ENCODE assay signal across 22 cellular contexts in genomic region chr10:6047326-6047611, GRCh38. TPM values are rescaled to one million over a fixed set of nuclear protein-coding genes. Genes with fewer than 3 reads are reported as not detected.
DNase-seq lines count a peak whose midpoint lies in the region; ATAC-seq, FAIRE-seq and TF ChIP-seq lines count a peak whose summit lies in the region.
"Had no signal": no experiment of that assay in that cellular context is flagged by ENCODE, and none has a peak within 500 bp of the region (broad histone marks: within the 10 kb centered on the region; RNA-seq: fewer than 3 reads in every experiment).

No MANE protein-coding gene starts in this region.

- H4K20me1 ChIP-seq in H1 (replicated peaks in 1 of 2; ENCODE audit: control insufficient read depth in 1 of 2, insufficient read depth in 2 of 2, low read length in 2 of 2), result no peaks in the 10 kb centered on the region

- peak overlapping the region; percentile 58 for H3K4me3 Mint-ChIP-seq in T-helper 2 cell treated with Interferon-gamma antibody and Interleukin-4, amounts not matched to agents 5 μg/mL and 100 μg/mL, for 36 hours
- H3K4me3 Mint-ChIP-seq in stimulated activated naive CD8-positive, alpha-beta T cell treated with anti-CD3 and anti-CD28 coated beads, Interleukin-15, Interleukin-2, amounts not matched to agents 100 ng/mL and 50 ng/mL, for 24 hours, result peak overlapping the region; percentile 71

- TF ChIP-seq RAD21 in H1 (IDR thresholded peaks at IDR 0.05 in 1 of 2, conservative IDR thresholded peaks at IDR 0.05 in 1 of 2; ENCODE audit: low read depth in 2 of 2, low read length in 2 of 2), result no peak

- POLR2A ChIA-PET in H1 (lab: Charles Lee; ENCODE audit: partially characterized antibody), result no interaction called here

- no peak overlapping the region for H3K23ac ChIP-seq in H1 (ENCODE audit: insufficient read length)

- no peaks in the 10 kb centered on the region for H3K4me1 ChIP-seq in H1 (replicated peaks in 1 of 4; ENCODE audit: control insufficient read depth in 3 of 4, insufficient read depth in 4 of 4, low read length in 3 of 4)
- peaks cover 0 to 35% (median 5%) of the 10 kb centered on the region in 4 donors for H3K4me1 ChIP-seq in tibial nerve
- H3K4me1 ChIP-seq: Caco-2, colonic mucosa, neural progenitor cell, prostate gland had no signal

- H2BK15ac ChIP-seq in H1 (ENCODE audit: low read length), result no peak overlapping the region

- no peak overlapping the region for H3K4me2 ChIP-seq in H1 (ENCODE audit: insufficient read depth in 1 of 2, low read depth in 2 of 2, low read length in 2 of 2)
- H3K4me2 ChIP-seq: neural progenitor cell had no signal

- no peaks in the 10 kb centered on the region for H3K79me2 ChIP-seq in H1 (ENCODE audit: control insufficient read depth in 1 of 2, insufficient read depth in 2 of 2, low read length in 2 of 2)

- no peak for ATAC-seq in stimulated activated naive CD8-positive, alpha-beta T cell treated with anti-CD3 and anti-CD28 coated beads, Interleukin-15, Interleukin-2, amounts not matched to agents 100 U/mL and 50 U/mL, for 24 hours
- no peak for ATAC-seq in GM18858 (IDR thresholded peaks at IDR 0.05; ENCODE audit: unreplicated experiment)
- ATAC-seq: Right ventricle myocardium inferior had no signal

- TF ChIP-seq EP300 in H1 (IDR thresholded peaks at IDR 0.05; ENCODE audit: borderline replicate concordance in 1 of 2, low read depth in 2 of 2, low read length in 2 of 2), result no peak
- no peak for TF ChIP-seq EP300 in tibial nerve (IDR thresholded peaks at IDR 0.05)

- no peaks in the 10 kb centered on the region for H3K79me1 ChIP-seq in H1 (ENCODE audit: low read depth, low read length)

- H3K56ac ChIP-seq in H1 (replicated peaks; ENCODE audit: insufficient read length, low read depth, low read length), result no peak overlapping the region

- CTCF ChIA-PET in H1 (lab: Charles Lee; ENCODE audit: partially characterized antibody), result no interaction called here

- H2BK12ac ChIP-seq in H1 (ENCODE audit: low read depth, low read length), result no peak overlapping the region

- H2AK5ac ChIP-seq in H1 (ENCODE audit: low read depth, low read length), result no peak overlapping the region

- no peak overlapping the region for H3K9ac ChIP-seq in H1 (replicated peaks in 1 of 4; ENCODE audit: extremely low read depth in 1 of 4, low read depth in 3 of 4, low read length in 3 of 4)
- H3K9ac ChIP-seq: neural progenitor cell had no signal

- H3K27me3 Mint-ChIP-seq in T-helper 2 cell treated with Interferon-gamma antibody and Interleukin-4, amounts not matched to agents 5 μg/mL and 100 μg/mL, for 36 hours (ENCODE audit: low read depth), result no peaks in the 10 kb centered on the region
- no peaks in the 10 kb centered on the region for H3K27me3 Mint-ChIP-seq in stimulated activated naive CD8-positive, alpha-beta T cell treated with anti-CD3 and anti-CD28 coated beads, Interleukin-15, Interleukin-2, amounts not matched to agents 100 ng/mL and 50 ng/mL, for 24 hours

- H2BK5ac ChIP-seq in H1 (ENCODE audit: low read depth, low read length), result no peak overlapping the region

- no peaks in the 10 kb centered on the region for H3K27me3 ChIP-seq in H1 (replicated peaks in 1 of 4; ENCODE audit: control insufficient read depth in 3 of 4, extremely low read depth in 1 of 4, insufficient read depth in 3 of 4, low read length in 3 of 4)
- peaks cover 0 to 6% of the 10 kb centered on the region in 2 donors for H3K27me3 ChIP-seq in tibial nerve
- H3K27me3 ChIP-seq: breast epithelium, colonic mucosa, neural progenitor cell had no signal

- no peak overlapping the region for H3K4ac ChIP-seq in H1 (replicated peaks; ENCODE audit: insufficient read length, low read depth, low read length)

- H4K5ac ChIP-seq in H1 (ENCODE audit: insufficient read length, low read depth, low read length), result no peak overlapping the region

- TF ChIP-seq CTCF in H1 (IDR thresholded peaks at IDR 0.05; ENCODE audit: control extremely low read depth in 1 of 3, insufficient read depth in 1 of 3, low read depth in 1 of 3, low read length in 3 of 3) (no peak), tibial nerve (IDR thresholded peaks at IDR 0.05) (no peak)

- H3K36me3 ChIP-seq in H1 (ENCODE audit: control insufficient read depth in 2 of 4, insufficient read depth in 4 of 4, low read length in 3 of 4) (no peaks in the 10 kb centered on the region), tibial nerve (no peaks in the 10 kb centered on the region)
- H3K36me3 ChIP-seq: breast epithelium, colonic mucosa, neural progenitor cell, prostate gland had no signal

- H3K36me3 Mint-ChIP-seq in T-helper 2 cell treated with Interferon-gamma antibody and Interleukin-4, amounts not matched to agents 5 μg/mL and 100 μg/mL, for 36 hours (ENCODE audit: low read depth), result peaks cover 84% of the 10 kb centered on the region
- H3K36me3 Mint-ChIP-seq in stimulated activated naive CD8-positive, alpha-beta T cell treated with anti-CD3 and anti-CD28 coated beads, Interleukin-15, Interleukin-2, amounts not matched to agents 100 ng/mL and 50 ng/mL, for 24 hours (ENCODE audit: low read depth), result peaks cover 93% of the 10 kb centered on the region
- H3K36me3 Mint-ChIP-seq: neural progenitor cell had no signal

- H3K9me3 ChIP-seq in H1 (ENCODE audit: insufficient read depth in 2 of 2, low read depth in 1 of 2, low read length in 1 of 2) (no peaks in the 10 kb centered on the region), tibial nerve (no peaks in the 10 kb centered on the region)
- H3K9me3 ChIP-seq: breast epithelium, Caco-2, colonic mucosa, prostate gland had no signal

- WGBS in H1 (ENCODE audit: extremely low coverage in 1 of 2, insufficient coverage in 1 of 2, insufficient read length in 1 of 2, insufficient replicate concordance in 2 of 2, low coverage in 1 of 2, low lambda C conversion rate in 2 of 2, missing lambda C conversion rate in 1 of 2), 2 experiments, result 81% methylated on average over 9 of the region's 9 CpGs; no CpG with 5 or more reads in 1 of the 2 experiments
- WGBS in tibial nerve, 2 donors, result 76 to 82% methylated on average over 9 of the region's 9 CpGs

- H3K23me2 ChIP-seq in H1 (ENCODE audit: low read depth, low read length), result no peaks in the 10 kb centered on the region

- no peak overlapping the region for H2BK120ac ChIP-seq in H1 (replicated peaks; ENCODE audit: low read depth, low read length)

- TF ChIP-seq POLR2A in H1 (IDR thresholded peaks at IDR 0.05; ENCODE audit: control extremely low read depth in 1 of 2, low read depth in 2 of 2, low read length in 2 of 2) (no peak), tibial nerve (IDR thresholded peaks at IDR 0.05) (no peak)

- H4K91ac ChIP-seq in H1 (replicated peaks; ENCODE audit: insufficient read length, low read length), result no peak overlapping the region

- no peak overlapping the region for H3K14ac ChIP-seq in H1 (ENCODE audit: insufficient read length)

- H4K8ac ChIP-seq in H1 (ENCODE audit: extremely low read depth, insufficient read depth, low read length), result no peak overlapping the region

- no peak for FAIRE-seq in H1 (lab: Jason Lieb, UNC)
- FAIRE-seq: H54, islet of Langerhans had no signal

- no peak overlapping the region for H3K27ac Mint-ChIP-seq in T-helper 2 cell treated with Interferon-gamma antibody and Interleukin-4, amounts not matched to agents 5 μg/mL and 100 μg/mL, for 36 hours
- H3K27ac Mint-ChIP-seq in stimulated activated naive CD8-positive, alpha-beta T cell treated with anti-CD3 and anti-CD28 coated beads, Interleukin-15, Interleukin-2, amounts not matched to agents 100 ng/mL and 50 ng/mL, for 24 hours, result peak overlapping the region; percentile 96
- H3K27ac Mint-ChIP-seq: neural progenitor cell had no signal

- no peaks in the 10 kb centered on the region for H3K9me3 Mint-ChIP-seq in T-helper 2 cell treated with Interferon-gamma antibody and Interleukin-4, amounts not matched to agents 5 μg/mL and 100 μg/mL, for 36 hours
- H3K9me3 Mint-ChIP-seq in stimulated activated naive CD8-positive, alpha-beta T cell treated with anti-CD3 and anti-CD28 coated beads, Interleukin-15, Interleukin-2, amounts not matched to agents 100 ng/mL and 50 ng/mL, for 24 hours, result no peaks in the 10 kb centered on the region
- H3K9me3 Mint-ChIP-seq: neural progenitor cell had no signal

- H3K27ac ChIP-seq in H1 (ENCODE audit: low read depth, low read length) (no peak overlapping the region), tibial nerve (no peak overlapping the region)
- H3K27ac ChIP-seq: breast epithelium, colonic mucosa, neural progenitor cell, prostate gland had no signal

- no peak overlapping the region for H2AFZ ChIP-seq in H1 (ENCODE audit: low read length)
- H2AFZ ChIP-seq: neural progenitor cell had no signal

- H2BK20ac ChIP-seq in H1 (ENCODE audit: low read length), result 0 out of 2 replicates have a peak overlapping the region, but pooled peaks have one; percentile 13

- H3K4me3 ChIP-seq in H1 (ENCODE audit: extremely low read depth in 1 of 4, insufficient read depth in 2 of 4, low read depth in 3 of 4, low read length in 4 of 4) (no peak overlapping the region), tibial nerve (no peak overlapping the region)
- H3K4me3 ChIP-seq: breast epithelium, colonic mucosa, neural progenitor cell, prostate gland had no signal

- DNase-seq in T-helper 2 cell treated with Interferon-gamma antibody and Interleukin-4, amounts not matched to agents 5 μg/mL and 100 μg/mL, for 36 hours (ENCODE audit: low spot score), result no peak
- DNase-seq in T-helper 2 cell (no peak), H1 (ENCODE audit: low read depth in 1 of 2, low spot score in 2 of 2) (no peak), NCI-H128 (lab: John Stamatoyannopoulos, UW; ENCODE audit: unreplicated experiment) (no peak), tibial nerve (ENCODE audit: low spot score in 2 of 2) (no peak)
- no peak for DNase-seq in stimulated activated naive CD8-positive, alpha-beta T cell treated with anti-CD3 and anti-CD28 coated beads, Interleukin-15, Interleukin-2, amounts not matched to agents 100 U/mL and 50 U/mL, for 24 hours
- DNase-seq: 8988T, amniotic stem cell, Caco-2, NCI-H1092 treated with DMSO at 0.1 percent for 48 hours, NCI-H2029, OCI-M1 had no signal

- peaks cover 82% of the 10 kb centered on the region for H3K4me1 Mint-ChIP-seq in T-helper 2 cell treated with Interferon-gamma antibody and Interleukin-4, amounts not matched to agents 5 μg/mL and 100 μg/mL, for 36 hours (ENCODE audit: low read depth)
- peaks cover 97% of the 10 kb centered on the region for H3K4me1 Mint-ChIP-seq in stimulated activated naive CD8-positive, alpha-beta T cell treated with anti-CD3 and anti-CD28 coated beads, Interleukin-15, Interleukin-2, amounts not matched to agents 100 ng/mL and 50 ng/mL, for 24 hours (ENCODE audit: low read depth)

- H3K18ac ChIP-seq in H1 (ENCODE audit: extremely low read depth, low read length), result no peak overlapping the region

RNA-seq across cellular contexts. Expression of gene IL2RA, which starts 14.9 kb away (rescaled TPM):
- total RNA-seq in H1 (2021; fragmentation: NEBNext Ultra II Directional; extraction: Animal tissue kit (Norgen Biotek cat#: 25700)), result not detected in 2 replicates
- polyA plus RNA-seq in H1 (2011; rRNA removed), result not detected in 2 replicates
- not detected for polyA plus RNA-seq in H1 (2011; cell fraction: cytosol; rRNA removed)
- polyA plus RNA-seq in H1 (2011; cell fraction: nucleus; rRNA removed), result not detected
- not detected in 4 replicates for polyA plus RNA-seq in H1 (2012, experiment 1 of 2)
- polyA plus RNA-seq in H1 (2012, experiment 2 of 2), result not detected
- not detected for polyA plus RNA-seq in H1 (2013, experiment 1 of 2)
- polyA plus RNA-seq in H1 (2013, experiment 2 of 2), result not detected
- polyA minus RNA-seq in H1 (2011; rRNA and poly(A)+ RNA removed), result not detected in 2 replicates
- not detected for polyA minus RNA-seq in H1 (2011; cell fraction: cytosol; rRNA and poly(A)+ RNA removed)
- polyA minus RNA-seq in H1 (2011; cell fraction: nucleus; rRNA and poly(A)+ RNA removed), result not detected
- 1 to 10 TPM in 1 of 4 donors, under 1 TPM in 2, not detected in 1; 0.42 to 2.2 (median 0.60) TPM for total RNA-seq in tibial nerve
- total RNA-seq: Caco-2, LHCN-M2 had no signal

RNA-seq across cellular contexts. Expression of gene RBM17, which starts 41.6 kb away (rescaled TPM):
- 120 and 128 TPM in 2 replicates for total RNA-seq in H1 (2021; fragmentation: NEBNext Ultra II Directional; extraction: Animal tissue kit (Norgen Biotek cat#: 25700))
- 15.7 and 22.9 TPM in 2 replicates for polyA plus RNA-seq in H1 (2011; rRNA removed)
- polyA plus RNA-seq in H1 (2011; cell fraction: cytosol; rRNA removed), result 46.4 TPM
- 85.1 TPM for polyA plus RNA-seq in H1 (2011; cell fraction: nucleus; rRNA removed)
- 97.6 to 142 TPM (median 112 TPM) in 4 replicates for polyA plus RNA-seq in H1 (2012, experiment 1 of 2)
- polyA plus RNA-seq in H1 (2012, experiment 2 of 2), result 18.0 TPM
- polyA plus RNA-seq in H1 (2013, experiment 1 of 2), result 105 TPM
- polyA plus RNA-seq in H1 (2013, experiment 2 of 2), result 105 TPM
- 23.0 and 32.3 TPM in 2 replicates for polyA minus RNA-seq in H1 (2011; rRNA and poly(A)+ RNA removed)
- polyA minus RNA-seq in H1 (2011; cell fraction: cytosol; rRNA and poly(A)+ RNA removed), result 26.4 TPM
- polyA minus RNA-seq in H1 (2011; cell fraction: nucleus; rRNA and poly(A)+ RNA removed), result 41.5 TPM
- 100 to 1,000 TPM in 2 of 4 donors, 10 to 100 TPM in 2; 70.6 to 109 (median 94.3) TPM for total RNA-seq in tibial nerve
